Comparison of ENCODE assay signal across 1 cellular context in the genomic region with DNA sequence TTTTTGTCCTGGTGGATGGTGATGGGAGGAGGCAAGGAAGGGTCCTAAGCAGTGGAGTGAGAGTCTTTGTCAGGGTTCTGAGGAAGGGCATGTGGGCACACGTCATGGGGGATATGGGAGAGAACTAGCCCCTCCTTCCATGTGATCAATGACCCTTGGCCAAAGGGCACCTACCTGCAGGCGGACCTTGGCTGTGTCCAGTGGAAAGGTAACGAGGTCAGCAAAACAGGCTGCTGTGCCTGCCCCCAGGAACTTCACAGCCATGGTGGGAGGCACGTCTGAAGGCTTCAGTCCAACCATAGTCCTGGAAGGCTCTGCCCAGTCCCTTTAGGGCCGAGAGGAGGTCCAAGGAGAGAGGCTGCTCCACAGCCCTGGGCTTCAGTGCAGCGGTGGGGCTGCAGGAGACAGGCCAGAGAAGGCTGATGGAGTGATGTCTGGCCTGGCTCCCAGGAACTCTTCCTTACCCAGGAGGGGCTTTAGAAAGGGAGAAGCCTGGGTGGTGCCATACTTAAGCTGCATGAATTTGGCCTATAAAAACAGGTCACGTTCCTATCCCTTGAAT.
TF ChIP-seq lines count a peak whose summit lies in the region.

No MANE protein-coding gene starts in this region.

TF ChIP-seq in HepG2, 621 proteins besides CTCF, POLR2A, EP300 and RAD21 (continued from another document):
- TF ChIP-seq TFE3 (CRISPR knock-in tag; IDR thresholded peaks at IDR 0.05): no peak
- 0 out of 2 replicates have a peak, but pooled peaks have one; percentile 14 for TF ChIP-seq RXRB (CRISPR knock-in tag; IDR thresholded peaks at IDR 0.05; ENCODE audit: borderline replicate concordance)
- 0 out of 2 replicates have a peak, but pooled peaks have one; percentile 7 for TF ChIP-seq ZFX (CRISPR knock-in tag; IDR thresholded peaks at IDR 0.05; ENCODE audit: low read depth)
- no peak for TF ChIP-seq MEIS1 (CRISPR knock-in tag; IDR thresholded peaks at IDR 0.05; ENCODE audit: borderline replicate concordance)
- TF ChIP-seq HNF4G (IDR thresholded peaks at IDR 0.05; ENCODE audit: borderline replicate concordance, low read depth, low read length): peak; percentile 21; the same call in 1 of the 2 replicates
- TF ChIP-seq HNF4G (CRISPR knock-in tag; IDR thresholded peaks at IDR 0.05; ENCODE audit: borderline replicate concordance, low read depth): no peak
- no peak for TF ChIP-seq ONECUT2 (CRISPR knock-in tag; IDR thresholded peaks at IDR 0.05)
- no peak for TF ChIP-seq CENPX (CRISPR knock-in tag; IDR thresholded peaks at IDR 0.05)
- no peak for TF ChIP-seq SIX4 (CRISPR knock-in tag; IDR thresholded peaks at IDR 0.05)
- TF ChIP-seq NKX3-1 (CRISPR knock-in tag; IDR thresholded peaks at IDR 0.05): no peak
- TF ChIP-seq NR2F2 (IDR thresholded peaks at IDR 0.05; ENCODE audit: borderline replicate concordance, low read depth): peak; percentile 44; the same call in 1 of the 2 replicates
- TF ChIP-seq, protein P1, sequence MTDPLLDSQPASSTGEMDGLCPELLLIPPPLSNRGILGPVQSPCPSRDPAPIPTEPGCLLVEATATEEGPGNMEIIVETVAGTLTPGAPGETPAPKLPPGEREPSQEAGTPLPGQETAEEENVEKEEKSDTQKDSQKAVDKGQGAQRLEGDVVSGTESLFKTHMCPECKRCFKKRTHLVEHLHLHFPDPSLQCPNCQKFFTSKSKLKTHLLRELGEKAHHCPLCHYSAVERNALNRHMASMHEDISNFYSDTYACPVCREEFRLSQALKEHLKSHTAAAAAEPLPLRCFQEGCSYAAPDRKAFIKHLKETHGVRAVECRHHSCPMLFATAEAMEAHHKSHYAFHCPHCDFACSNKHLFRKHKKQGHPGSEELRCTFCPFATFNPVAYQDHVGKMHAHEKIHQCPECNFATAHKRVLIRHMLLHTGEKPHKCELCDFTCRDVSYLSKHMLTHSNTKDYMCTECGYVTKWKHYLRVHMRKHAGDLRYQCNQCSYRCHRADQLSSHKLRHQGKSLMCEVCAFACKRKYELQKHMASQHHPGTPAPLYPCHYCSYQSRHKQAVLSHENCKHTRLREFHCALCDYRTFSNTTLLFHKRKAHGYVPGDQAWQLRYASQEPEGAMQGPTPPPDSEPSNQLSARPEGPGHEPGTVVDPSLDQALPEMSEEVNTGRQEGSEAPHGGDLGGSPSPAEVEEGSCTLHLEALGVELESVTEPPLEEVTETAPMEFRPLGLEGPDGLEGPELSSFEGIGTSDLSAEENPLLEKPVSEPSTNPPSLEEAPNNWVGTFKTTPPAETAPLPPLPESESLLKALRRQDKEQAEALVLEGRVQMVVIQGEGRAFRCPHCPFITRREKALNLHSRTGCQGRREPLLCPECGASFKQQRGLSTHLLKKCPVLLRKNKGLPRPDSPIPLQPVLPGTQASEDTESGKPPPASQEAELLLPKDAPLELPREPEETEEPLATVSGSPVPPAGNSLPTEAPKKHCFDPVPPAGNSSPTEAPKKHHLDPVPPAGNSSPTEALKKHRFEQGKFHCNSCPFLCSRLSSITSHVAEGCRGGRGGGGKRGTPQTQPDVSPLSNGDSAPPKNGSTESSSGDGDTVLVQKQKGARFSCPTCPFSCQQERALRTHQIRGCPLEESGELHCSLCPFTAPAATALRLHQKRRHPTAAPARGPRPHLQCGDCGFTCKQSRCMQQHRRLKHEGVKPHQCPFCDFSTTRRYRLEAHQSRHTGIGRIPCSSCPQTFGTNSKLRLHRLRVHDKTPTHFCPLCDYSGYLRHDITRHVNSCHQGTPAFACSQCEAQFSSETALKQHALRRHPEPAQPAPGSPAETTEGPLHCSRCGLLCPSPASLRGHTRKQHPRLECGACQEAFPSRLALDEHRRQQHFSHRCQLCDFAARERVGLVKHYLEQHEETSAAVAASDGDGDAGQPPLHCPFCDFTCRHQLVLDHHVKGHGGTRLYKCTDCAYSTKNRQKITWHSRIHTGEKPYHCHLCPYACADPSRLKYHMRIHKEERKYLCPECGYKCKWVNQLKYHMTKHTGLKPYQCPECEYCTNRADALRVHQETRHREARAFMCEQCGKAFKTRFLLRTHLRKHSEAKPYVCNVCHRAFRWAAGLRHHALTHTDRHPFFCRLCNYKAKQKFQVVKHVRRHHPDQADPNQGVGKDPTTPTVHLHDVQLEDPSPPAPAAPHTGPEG (CRISPR knock-in tag; IDR thresholded peaks at IDR 0.05): no peak
- no peak for TF ChIP-seq SPEN (CRISPR knock-in tag; IDR thresholded peaks at IDR 0.05; ENCODE audit: low read depth)
- TF ChIP-seq MAFK (conservative IDR thresholded peaks at IDR 0.05 in 1 of 2, IDR thresholded peaks at IDR 0.05 in 1 of 2; ENCODE audit: low read length in 2 of 2): peak; percentile 42 to 45
- TF ChIP-seq TEAD3 (CRISPR knock-in tag; optimal IDR thresholded peaks at IDR 0.05; ENCODE audit: borderline replicate concordance): no peak
- no peak for TF ChIP-seq ZFP36 (IDR thresholded peaks at IDR 0.05; ENCODE audit: borderline replicate concordance, low read depth, low read length, partially characterized antibody)
TF ChIP-seq in HepG2: peak in this region for 15.
